Comparison of ENCODE assay signal across 8 cellular contexts in genomic region chr7:38335490-38336135, GRCh38.
A peak's percentile ranks its signal among the peaks of the same experiment; 100 is the strongest.
DNase-seq lines count a peak whose midpoint lies in the region; ATAC-seq and TF ChIP-seq lines count a peak whose summit lies in the region.

No MANE protein-coding gene starts in this region.

- no peaks in the 10 kb centered on the region for H3K27me3 ChIP-seq in lower lobe of right lung (ENCODE audit: low read depth)

- no peaks in the 10 kb centered on the region for H3K27me3 Mint-ChIP-seq in activated CD4-positive, alpha-beta T cell treated with anti-CD3 and anti-CD28 coated beads for 36 hours

- peak; percentile 92 for DNase-seq in Ammon's horn (ENCODE audit: low spot score)
- peak; percentile 67 for DNase-seq in NCI-H2196 (lab: John Stamatoyannopoulos, UW; ENCODE audit: unreplicated experiment)
- DNase-seq in activated CD4-positive, alpha-beta T cell treated with anti-CD3 and anti-CD28 coated beads for 36 hours, result peak; percentile 91
- no peak for DNase-seq in coronary artery (ENCODE audit: low spot score)
- peak; percentile 90 for DNase-seq in lower lobe of right lung
- peak in 2 of 3 experiments; percentile 56 to 57 for DNase-seq in stimulated activated CD4-positive, alpha-beta T cell treated with anti-CD3 and anti-CD28 coated beads, TNF-alpha, amount 100 ng/mL, for 4 hours (ENCODE audit: low read depth in 3 of 3)

- CTCF ChIA-PET in activated CD4-positive, alpha-beta T cell treated with anti-CD3 and anti-CD28 coated beads for 36 hours (lab: Charles Lee), result interaction anchor here (0.6 to 4.5 kb wide), 35 partner anchors 9 to 418 kb away, joined by 3 to 80 read pairs (median 5); partner anchors contain the start of genes SFRP4 and STARD3NL

- H3K4me3 Mint-ChIP-seq in activated CD4-positive, alpha-beta T cell treated with anti-CD3 and anti-CD28 coated beads for 36 hours, result peak overlapping the region; percentile 65

- peaks cover 42% of the 10 kb centered on the region for H3K4me1 Mint-ChIP-seq in activated CD4-positive, alpha-beta T cell treated with anti-CD3 and anti-CD28 coated beads for 36 hours

- peak; percentile 35 for TF ChIP-seq CTCF in coronary artery (IDR thresholded peaks at IDR 0.05)
- TF ChIP-seq CTCF in lower lobe of right lung (IDR thresholded peaks at IDR 0.05), result peak; percentile 86

- no peaks in the 10 kb centered on the region for H3K9me3 Mint-ChIP-seq in activated CD4-positive, alpha-beta T cell treated with anti-CD3 and anti-CD28 coated beads for 36 hours (ENCODE audit: low read depth)

- intact Hi-C loops in activated CD4-positive, alpha-beta T cell treated with anti-CD3 and anti-CD28 coated beads for 36 hours (cut with DNase I, micrococcal nuclease), result loop anchor here (1.0 to 5.0 kb wide), 4 partner anchors 118 to 228 kb away; no protein-coding TSS in a partner anchor
- intact Hi-C loops in lower lobe of right lung (cut with DNase I), result no loop called here

- no peaks in the 10 kb centered on the region for H3K9me3 ChIP-seq in lower lobe of right lung

- no peaks in the 10 kb centered on the region for H3K36me3 ChIP-seq in lower lobe of right lung

- H3K36me3 Mint-ChIP-seq in activated CD4-positive, alpha-beta T cell treated with anti-CD3 and anti-CD28 coated beads for 36 hours (ENCODE audit: low read depth), result no peaks in the 10 kb centered on the region

- H3K4me3 ChIP-seq in coronary artery (no peak overlapping the region), lower lobe of right lung (peak overlapping the region; percentile 6)

- peaks cover 5% of the 10 kb centered on the region for H3K4me1 ChIP-seq in lower lobe of right lung

- H3K27ac ChIP-seq in coronary artery (peak overlapping the region in 1 of 2 donors; percentile 46), lower lobe of right lung (peak overlapping the region; percentile 60)

- peak; percentile 96 for ATAC-seq in GM18868 (IDR thresholded peaks at IDR 0.05; ENCODE audit: unreplicated experiment)
- peak; percentile 97 for ATAC-seq in HG03064 (IDR thresholded peaks at IDR 0.05; ENCODE audit: low read depth, unreplicated experiment)
- ATAC-seq in activated CD4-positive, alpha-beta T cell treated with anti-CD3 and anti-CD28 coated beads for 36 hours, result peak; percentile 95
- peak; percentile 91 to 97 for ATAC-seq in lower lobe of right lung

- peak overlapping the region; percentile 80 for H3K27ac Mint-ChIP-seq in activated CD4-positive, alpha-beta T cell treated with anti-CD3 and anti-CD28 coated beads for 36 hours

- POLR2A ChIA-PET in activated CD4-positive, alpha-beta T cell treated with anti-CD3 and anti-CD28 coated beads for 36 hours (lab: Charles Lee), result interaction anchor here (1.0 to 1.1 kb wide), 2 partner anchors 10 to 120 kb away, joined by 3 to 4 read pairs; no protein-coding TSS in a partner anchor
